Comparison of ENCODE assay signal across 8 cellular contexts in the genomic region with DNA sequence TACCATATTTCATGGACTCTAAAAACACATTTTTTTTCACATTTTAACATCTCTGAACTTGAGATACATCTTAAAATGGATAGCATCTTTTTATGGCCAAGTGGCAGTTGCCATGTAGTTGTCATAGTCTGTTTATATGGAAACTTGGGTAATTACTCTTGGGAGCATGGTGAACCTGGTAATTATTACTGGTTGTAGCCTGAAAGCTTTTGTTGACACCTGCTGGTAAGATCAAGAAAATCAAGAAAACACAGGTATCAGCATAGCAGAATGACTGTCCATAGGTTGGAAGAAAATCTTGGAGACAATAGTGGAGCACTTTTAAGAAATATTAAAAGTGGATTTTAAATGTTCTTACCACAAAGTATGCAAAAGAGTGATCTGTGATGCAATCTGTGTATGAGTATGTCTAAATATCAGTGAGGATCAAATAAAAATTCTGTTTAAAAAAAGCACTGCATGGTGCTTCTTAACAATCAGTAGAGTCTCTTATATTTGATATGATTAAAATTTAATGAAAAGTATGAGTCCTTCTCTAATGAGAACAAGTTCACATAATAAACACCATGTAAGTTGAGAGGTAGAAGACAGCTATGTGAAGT. TPM values are rescaled to one million over a fixed set of nuclear protein-coding genes. Genes with fewer than 3 reads are reported as not detected.
DNase-seq lines count a peak whose midpoint lies in the region; ATAC-seq and FAIRE-seq lines count a peak whose summit lies in the region.

No MANE protein-coding gene starts in this region.

- ATAC-seq in HG03521 (IDR thresholded peaks at IDR 0.05; ENCODE audit: unreplicated experiment): peak; percentile 46

- FAIRE-seq in G401.6 (lab: Jason Lieb, UNC) (peak; percentile 65), islet of Langerhans (lab: Jason Lieb, UNC) (peak; percentile 99)

- DNase-seq in RPMI7951 (ENCODE audit: low read depth): peak; percentile 28
- no peak for DNase-seq in hippocampal formation (lab: John Stamatoyannopoulos, UW)
- DNase-seq in T-helper 9 cell: no peak
- no peak for DNase-seq in activated CD8-positive, alpha-beta memory T cell treated with anti-CD3 and anti-CD28 coated beads, Interleukin-2, amount 50 U/mL, for 48 hours
- no peak for DNase-seq in central memory CD4-positive, alpha-beta T cell

RNA-seq across cellular contexts. Expression of gene TTC8, which starts 44.2 kb away (rescaled TPM):
- 33.0 and 41.7 TPM in 2 replicates for total RNA-seq in RPMI7951 (2014; rRNA removed; shearing (Covaris generic))
